1 cellular context compared by ENCODE assay signal in the genomic region with DNA sequence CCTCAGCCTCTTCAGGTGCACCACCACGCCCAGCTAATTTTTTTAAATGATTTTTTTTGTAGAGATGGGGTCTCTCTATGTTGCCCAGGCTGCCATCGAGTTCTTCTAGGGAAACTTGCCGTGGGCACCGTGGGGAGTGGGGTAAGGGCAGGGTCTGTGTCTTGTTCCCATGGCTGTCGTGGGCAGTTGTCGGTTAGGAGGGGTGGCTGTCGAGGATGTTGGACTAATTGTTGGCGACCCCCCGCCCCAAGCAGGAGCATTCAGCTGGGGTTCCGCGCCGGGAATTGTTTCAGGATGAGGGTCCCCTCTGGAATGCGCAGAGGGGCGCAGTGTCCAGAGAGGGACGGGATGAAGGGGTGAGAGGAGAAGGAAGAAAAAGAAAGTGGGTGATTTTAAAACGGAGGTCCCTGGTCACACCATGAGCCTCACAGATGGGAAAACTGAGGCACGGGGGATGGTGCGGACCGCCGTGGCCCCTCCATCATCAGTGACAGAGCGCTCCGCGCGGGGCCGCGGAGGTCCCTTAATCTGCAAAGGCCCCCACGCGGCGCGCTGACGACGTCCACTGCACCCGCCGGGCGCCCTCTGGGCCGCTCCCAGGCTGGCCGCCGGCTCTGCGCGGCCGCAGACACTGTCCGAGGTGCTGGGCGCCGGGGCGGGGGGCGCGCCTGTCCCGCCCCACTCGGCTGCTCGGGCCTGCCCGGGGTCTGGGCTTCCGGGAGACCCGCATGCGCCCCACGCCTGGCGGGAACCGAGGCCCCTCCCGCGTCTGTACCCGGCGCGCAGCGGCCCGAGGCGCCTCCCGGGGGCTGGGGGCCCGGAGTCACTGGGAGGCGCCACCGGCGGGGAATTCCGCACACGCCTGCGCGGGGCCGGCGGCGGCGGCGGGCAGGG.
TF ChIP-seq lines count a peak whose summit lies in the region.

No MANE protein-coding gene starts in this region.

TF ChIP-seq in K562, 482 proteins besides CTCF, POLR2A, EP300 and RAD21 (continued from another document and continues in another):
- TF ChIP-seq, protein P1, sequence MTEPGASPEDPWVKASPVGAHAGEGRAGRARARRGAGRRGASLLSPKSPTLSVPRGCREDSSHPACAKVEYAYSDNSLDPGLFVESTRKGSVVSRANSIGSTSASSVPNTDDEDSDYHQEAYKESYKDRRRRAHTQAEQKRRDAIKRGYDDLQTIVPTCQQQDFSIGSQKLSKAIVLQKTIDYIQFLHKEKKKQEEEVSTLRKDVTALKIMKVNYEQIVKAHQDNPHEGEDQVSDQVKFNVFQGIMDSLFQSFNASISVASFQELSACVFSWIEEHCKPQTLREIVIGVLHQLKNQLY (CRISPR knock-in tag; conservative IDR thresholded peaks at IDR 0.05), result no peak
- TF ChIP-seq SIN3B (IDR thresholded peaks at IDR 0.05; ENCODE audit: low read depth) (peak; percentile 76), ATF1 (CRISPR knock-in tag; IDR thresholded peaks at IDR 0.05) (no peak), ATF1 (tag; IDR thresholded peaks at IDR 0.05) (peak; percentile 61), FOXP1 (CRISPR knock-in tag; IDR thresholded peaks at IDR 0.05) (peak; percentile 63; the same call in 1 of the 2 replicates), PATZ1 (CRISPR knock-in tag; IDR thresholded peaks at IDR 0.05; ENCODE audit: borderline replicate concordance) (no peak), HDAC2 (IDR thresholded peaks at IDR 0.05) (no peak), BMI1 (IDR thresholded peaks at IDR 0.05; ENCODE audit: low read length) (no peak), ZNF217 (CRISPR knock-in tag; IDR thresholded peaks at IDR 0.05) (no peak), KLF16 (IDR thresholded peaks at IDR 0.05) (no peak), MIER1 (IDR thresholded peaks at IDR 0.05; ENCODE audit: low read depth) (no peak; the same call in 1 of the 2 replicates), CTBP1 (IDR thresholded peaks at IDR 0.05; ENCODE audit: borderline replicate concordance) (peak; percentile 66; the same call in 1 of the 2 replicates), SIRT6 (IDR thresholded peaks at IDR 0.05; ENCODE audit: low read depth, low read length) (no peak), HNRNPH1 (optimal IDR thresholded peaks at IDR 0.05; ENCODE audit: low read depth, low read length) (no peak), PTTG1 (tag; IDR thresholded peaks at IDR 0.05; ENCODE audit: low read depth) (no peak), POLR2H (tag; IDR thresholded peaks at IDR 0.05; ENCODE audit: low read depth) (no peak), YY1 (IDR thresholded peaks at IDR 0.05; ENCODE audit: borderline replicate concordance in 1 of 3, control insufficient read depth in 1 of 3, extremely low read depth in 1 of 3, insufficient read depth in 3 of 3, insufficient read length in 1 of 3, insufficient replicate concordance in 2 of 3, low read depth in 1 of 3, low read length in 2 of 3) (peak in 2 of 3 experiments; percentile 15 to 45), HEY1 (CRISPR knock-in tag; IDR thresholded peaks at IDR 0.05; ENCODE audit: borderline replicate concordance) (no peak), POLR2B (IDR thresholded peaks at IDR 0.05; ENCODE audit: low read depth, partially characterized antibody) (peak; percentile 36), SP1 (CRISPR knock-in tag; IDR thresholded peaks at IDR 0.05) (no peak), THRA (IDR thresholded peaks at IDR 0.05) (no peak), CHD1 (IDR thresholded peaks at IDR 0.05; ENCODE audit: low read length) (no peak), NFATC3 (IDR thresholded peaks at IDR 0.05) (no peak), ZNF280B (CRISPR knock-in tag; IDR thresholded peaks at IDR 0.05) (no peak), KAT2B (IDR thresholded peaks at IDR 0.05; ENCODE audit: low read depth, low read length) (no peak), MEF2D (tag; conservative IDR thresholded peaks at IDR 0.05; ENCODE audit: low read depth) (no peak), CREBBP (IDR thresholded peaks at IDR 0.05; ENCODE audit: low read depth, low read length) (no peak), ZNF551 (CRISPR knock-in tag; IDR thresholded peaks at IDR 0.05) (no peak), TBL1XR1 (IDR thresholded peaks at IDR 0.05; ENCODE audit: low read length in 2 of 2) (no peak), ZNF655 (CRISPR knock-in tag; IDR thresholded peaks at IDR 0.05) (no peak), ZNF764 (CRISPR knock-in tag; IDR thresholded peaks at IDR 0.05; ENCODE audit: low read depth) (no peak), PTRF (tag; IDR thresholded peaks at IDR 0.05) (no peak)
- TF ChIP-seq, protein P2, sequence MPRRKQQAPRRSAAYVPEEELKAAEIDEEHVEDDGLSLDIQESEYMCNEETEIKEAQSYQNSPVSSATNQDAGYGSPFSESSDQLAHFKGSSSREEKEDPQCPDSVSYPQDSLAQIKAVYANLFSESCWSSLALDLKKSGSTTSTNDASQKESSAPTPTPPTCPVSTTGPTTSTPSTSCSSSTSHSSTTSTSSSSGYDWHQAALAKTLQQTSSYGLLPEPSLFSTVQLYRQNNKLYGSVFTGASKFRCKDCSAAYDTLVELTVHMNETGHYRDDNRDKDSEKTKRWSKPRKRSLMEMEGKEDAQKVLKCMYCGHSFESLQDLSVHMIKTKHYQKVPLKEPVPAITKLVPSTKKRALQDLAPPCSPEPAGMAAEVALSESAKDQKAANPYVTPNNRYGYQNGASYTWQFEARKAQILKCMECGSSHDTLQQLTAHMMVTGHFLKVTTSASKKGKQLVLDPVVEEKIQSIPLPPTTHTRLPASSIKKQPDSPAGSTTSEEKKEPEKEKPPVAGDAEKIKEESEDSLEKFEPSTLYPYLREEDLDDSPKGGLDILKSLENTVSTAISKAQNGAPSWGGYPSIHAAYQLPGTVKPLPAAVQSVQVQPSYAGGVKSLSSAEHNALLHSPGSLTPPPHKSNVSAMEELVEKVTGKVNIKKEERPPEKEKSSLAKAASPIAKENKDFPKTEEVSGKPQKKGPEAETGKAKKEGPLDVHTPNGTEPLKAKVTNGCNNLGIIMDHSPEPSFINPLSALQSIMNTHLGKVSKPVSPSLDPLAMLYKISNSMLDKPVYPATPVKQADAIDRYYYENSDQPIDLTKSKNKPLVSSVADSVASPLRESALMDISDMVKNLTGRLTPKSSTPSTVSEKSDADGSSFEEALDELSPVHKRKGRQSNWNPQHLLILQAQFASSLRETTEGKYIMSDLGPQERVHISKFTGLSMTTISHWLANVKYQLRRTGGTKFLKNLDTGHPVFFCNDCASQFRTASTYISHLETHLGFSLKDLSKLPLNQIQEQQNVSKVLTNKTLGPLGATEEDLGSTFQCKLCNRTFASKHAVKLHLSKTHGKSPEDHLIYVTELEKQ (CRISPR knock-in tag; IDR thresholded peaks at IDR 0.05), result no peak
- TF ChIP-seq, protein P3, sequence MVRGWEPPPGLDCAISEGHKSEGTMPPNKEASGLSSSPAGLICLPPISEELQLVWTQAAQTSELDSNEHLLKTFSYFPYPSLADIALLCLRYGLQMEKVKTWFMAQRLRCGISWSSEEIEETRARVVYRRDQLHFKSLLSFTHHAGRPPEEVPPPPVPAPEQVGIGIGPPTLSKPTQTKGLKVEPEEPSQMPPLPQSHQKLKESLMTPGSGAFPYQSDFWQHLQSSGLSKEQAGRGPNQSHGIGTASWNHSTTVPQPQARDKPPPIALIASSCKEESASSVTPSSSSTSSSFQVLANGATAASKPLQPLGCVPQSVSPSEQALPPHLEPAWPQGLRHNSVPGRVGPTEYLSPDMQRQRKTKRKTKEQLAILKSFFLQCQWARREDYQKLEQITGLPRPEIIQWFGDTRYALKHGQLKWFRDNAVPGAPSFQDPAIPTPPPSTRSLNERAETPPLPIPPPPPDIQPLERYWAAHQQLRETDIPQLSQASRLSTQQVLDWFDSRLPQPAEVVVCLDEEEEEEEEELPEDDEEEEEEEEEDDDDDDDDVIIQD (CRISPR knock-in tag; IDR thresholded peaks at IDR 0.05), result no peak
- TF ChIP-seq, protein P4, sequence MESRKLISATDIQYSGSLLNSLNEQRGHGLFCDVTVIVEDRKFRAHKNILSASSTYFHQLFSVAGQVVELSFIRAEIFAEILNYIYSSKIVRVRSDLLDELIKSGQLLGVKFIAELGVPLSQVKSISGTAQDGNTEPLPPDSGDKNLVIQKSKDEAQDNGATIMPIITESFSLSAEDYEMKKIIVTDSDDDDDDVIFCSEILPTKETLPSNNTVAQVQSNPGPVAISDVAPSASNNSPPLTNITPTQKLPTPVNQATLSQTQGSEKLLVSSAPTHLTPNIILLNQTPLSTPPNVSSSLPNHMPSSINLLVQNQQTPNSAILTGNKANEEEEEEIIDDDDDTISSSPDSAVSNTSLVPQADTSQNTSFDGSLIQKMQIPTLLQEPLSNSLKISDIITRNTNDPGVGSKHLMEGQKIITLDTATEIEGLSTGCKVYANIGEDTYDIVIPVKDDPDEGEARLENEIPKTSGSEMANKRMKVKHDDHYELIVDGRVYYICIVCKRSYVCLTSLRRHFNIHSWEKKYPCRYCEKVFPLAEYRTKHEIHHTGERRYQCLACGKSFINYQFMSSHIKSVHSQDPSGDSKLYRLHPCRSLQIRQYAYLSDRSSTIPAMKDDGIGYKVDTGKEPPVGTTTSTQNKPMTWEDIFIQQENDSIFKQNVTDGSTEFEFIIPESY (CRISPR knock-in tag; IDR thresholded peaks at IDR 0.05), result 0 out of 2 replicates have a peak, but pooled peaks have one; percentile 10
- TF ChIP-seq, protein P5, sequence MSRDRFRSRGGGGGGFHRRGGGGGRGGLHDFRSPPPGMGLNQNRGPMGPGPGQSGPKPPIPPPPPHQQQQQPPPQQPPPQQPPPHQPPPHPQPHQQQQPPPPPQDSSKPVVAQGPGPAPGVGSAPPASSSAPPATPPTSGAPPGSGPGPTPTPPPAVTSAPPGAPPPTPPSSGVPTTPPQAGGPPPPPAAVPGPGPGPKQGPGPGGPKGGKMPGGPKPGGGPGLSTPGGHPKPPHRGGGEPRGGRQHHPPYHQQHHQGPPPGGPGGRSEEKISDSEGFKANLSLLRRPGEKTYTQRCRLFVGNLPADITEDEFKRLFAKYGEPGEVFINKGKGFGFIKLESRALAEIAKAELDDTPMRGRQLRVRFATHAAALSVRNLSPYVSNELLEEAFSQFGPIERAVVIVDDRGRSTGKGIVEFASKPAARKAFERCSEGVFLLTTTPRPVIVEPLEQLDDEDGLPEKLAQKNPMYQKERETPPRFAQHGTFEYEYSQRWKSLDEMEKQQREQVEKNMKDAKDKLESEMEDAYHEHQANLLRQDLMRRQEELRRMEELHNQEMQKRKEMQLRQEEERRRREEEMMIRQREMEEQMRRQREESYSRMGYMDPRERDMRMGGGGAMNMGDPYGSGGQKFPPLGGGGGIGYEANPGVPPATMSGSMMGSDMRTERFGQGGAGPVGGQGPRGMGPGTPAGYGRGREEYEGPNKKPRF (IDR thresholded peaks at IDR 0.05; ENCODE audit: low read depth, low read length), result no peak
- TF ChIP-seq, protein P6, sequence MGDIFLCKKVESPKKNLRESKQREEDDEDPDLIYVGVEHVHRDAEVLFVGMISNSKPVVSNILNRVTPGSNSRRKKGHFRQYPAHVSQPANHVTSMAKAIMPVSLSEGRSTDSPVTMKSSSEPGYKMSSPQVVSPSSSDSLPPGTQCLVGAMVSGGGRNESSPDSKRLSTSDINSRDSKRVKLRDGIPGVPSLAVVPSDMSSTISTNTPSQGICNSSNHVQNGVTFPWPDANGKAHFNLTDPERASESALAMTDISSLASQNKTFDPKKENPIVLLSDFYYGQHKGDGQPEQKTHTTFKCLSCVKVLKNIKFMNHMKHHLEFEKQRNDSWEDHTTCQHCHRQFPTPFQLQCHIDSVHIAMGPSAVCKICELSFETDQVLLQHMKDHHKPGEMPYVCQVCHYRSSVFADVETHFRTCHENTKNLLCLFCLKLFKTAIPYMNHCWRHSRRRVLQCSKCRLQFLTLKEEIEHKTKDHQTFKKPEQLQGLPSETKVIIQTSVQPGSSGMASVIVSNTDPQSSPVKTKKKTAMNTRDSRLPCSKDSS (IDR thresholded peaks at IDR 0.05; ENCODE audit: low read depth, partially characterized antibody), result no peak
